In genomic region chr16:67529639-67530012, GRCh38 we compare ENCODE assay signal across 8 cellular contexts. TPM values are rescaled to one million over a fixed set of nuclear protein-coding genes. Genes with fewer than 3 reads are reported as not detected.
A peak's percentile ranks its signal among the peaks of the same experiment; 100 is the strongest.
DNase-seq lines count a peak whose midpoint lies in the region; ATAC-seq and TF ChIP-seq lines count a peak whose summit lies in the region.

No MANE protein-coding gene starts in this region.

- TF ChIP-seq EP300 in gastroesophageal sphincter (IDR thresholded peaks at IDR 0.05), result no peak

- TF ChIP-seq POLR2A in gastroesophageal sphincter (IDR thresholded peaks at IDR 0.05), result no peak

- WGBS in gastroesophageal sphincter (ENCODE audit: low coverage in 1 of 2), 2 donors, result 0% methylated on average over 2 to 4 of the region's 15 CpGs
- WGBS in psoas muscle, 3 donors, result 2 to 4% (median 3%) methylated on average over 15 of the region's 15 CpGs

- no peak for TF ChIP-seq CTCF in WERI-Rb-1 (IDR thresholded peaks at IDR 0.05; ENCODE audit: low read depth, low read length)
- no peak for TF ChIP-seq CTCF in gastroesophageal sphincter (IDR thresholded peaks at IDR 0.05)
- no peak for TF ChIP-seq CTCF in psoas muscle (IDR thresholded peaks at IDR 0.05)

- H3K36me3 ChIP-seq in WERI-Rb-1 (peaks cover 15% of the 10 kb centered on the region), gastroesophageal sphincter (no peaks in the 10 kb centered on the region), psoas muscle (ENCODE audit: insufficient read depth in 1 of 2, low read depth in 1 of 2) (no peaks in the 10 kb centered on the region)

- DNase-seq in HCEC 1CT (peak; percentile 38), WERI-Rb-1 (no peak), psoas muscle (peak in 1 of 2 donors; percentile 64), cerebellar nuclear complex (lab: John Stamatoyannopoulos, UW) (no peak)

- H3K27ac ChIP-seq in WERI-Rb-1 (peak overlapping the region; percentile 99), gastroesophageal sphincter (peak overlapping the region; percentile 76 to 95 (median 92)), psoas muscle (peak overlapping the region; percentile 80)

- peak overlapping the region; percentile 89 for H3K4me3 ChIP-seq in WERI-Rb-1 (ENCODE audit: low read depth, low read length)
- H3K4me3 ChIP-seq in gastroesophageal sphincter, result peak overlapping the region; percentile 75 to 95
- peak overlapping the region; percentile 70 for H3K4me3 ChIP-seq in psoas muscle

- no peaks in the 10 kb centered on the region for H3K27me3 ChIP-seq in WERI-Rb-1 (ENCODE audit: insufficient read depth, low read depth, severe bottlenecking)
- no peaks in the 10 kb centered on the region for H3K27me3 ChIP-seq in gastroesophageal sphincter
- no peaks in the 10 kb centered on the region for H3K27me3 ChIP-seq in psoas muscle (ENCODE audit: insufficient read depth in 3 of 3, low read length in 2 of 3)

- H3K4me1 ChIP-seq in gastroesophageal sphincter (peaks cover 0 to 44% (median 15%) of the 10 kb centered on the region in 3 donors), psoas muscle (peaks cover 17% of the 10 kb centered on the region)

- H3K9me3 ChIP-seq in WERI-Rb-1 (ENCODE audit: severe bottlenecking) (no peaks in the 10 kb centered on the region), gastroesophageal sphincter (no peaks in the 10 kb centered on the region), psoas muscle (no peaks in the 10 kb centered on the region)

- ATAC-seq in gastroesophageal sphincter (peak; percentile 13), psoas muscle (peak; percentile 13 to 43 (median 34)), HG03565 (IDR thresholded peaks at IDR 0.05; ENCODE audit: unreplicated experiment) (no peak), GM21737 (IDR thresholded peaks at IDR 0.05; ENCODE audit: unreplicated experiment) (no peak), GM18870 (IDR thresholded peaks at IDR 0.05; ENCODE audit: unreplicated experiment) (no peak)

- intact Hi-C loops in psoas muscle (cut with DNase I), result loop anchor here in 1 of 2 donors (10.0 kb wide), 2 partner anchors 285 to 405 kb away; partner anchors contain the start of genes CTRL and PSMB10

RNA-seq across cellular contexts. Expression of gene RIPOR1, which starts 1.0 kb away (rescaled TPM):
- 100 to 1,000 TPM in 1 of 4 donors, 10 to 100 TPM in 3; 43.3 to 112 (median 64.9) TPM for total RNA-seq in gastroesophageal sphincter
- 10 to 100 TPM; 34.1 to 58.1 (median 49.5) TPM for total RNA-seq in psoas muscle
- 10 to 100 TPM; 16.5 to 27.4 (median 20.6) TPM for polyA plus RNA-seq in psoas muscle

RNA-seq across cellular contexts. Expression of gene CTCF, which starts 32.7 kb away (rescaled TPM):
- 10 to 100 TPM; 26.4 to 44.8 (median 41.4) TPM for total RNA-seq in gastroesophageal sphincter
- total RNA-seq in psoas muscle, result 10 to 100 TPM; 22.1 to 26.5 (median 26.0) TPM
- polyA plus RNA-seq in psoas muscle, result 10 to 100 TPM; 17.7 to 44.7 (median 18.9) TPM

RNA-seq across cellular contexts. Expression of gene AGRP, which starts 46.3 kb away (rescaled TPM):
- total RNA-seq in gastroesophageal sphincter (not detected), psoas muscle (not detected)
- polyA plus RNA-seq in psoas muscle, result not detected

RNA-seq across cellular contexts. Expression of gene ATP6V0D1, which starts 48.7 kb away (rescaled TPM):
- total RNA-seq in gastroesophageal sphincter, result 100 to 1,000 TPM in 2 of 4 donors, 10 to 100 TPM in 2; 94.2 to 145 (median 110) TPM
- 100 to 1,000 TPM in 1 of 4 donors, 10 to 100 TPM in 3; 81.2 to 104 (median 87.3) TPM for total RNA-seq in psoas muscle
- polyA plus RNA-seq in psoas muscle, result 10 to 100 TPM; 60.2 to 92.4 (median 62.8) TPM

Comparison
In these comparisons a context has a peak if more than half of its experiments do, and no peak if none do; other contexts are left out.
1. ATAC-seq: peak in gastroesophageal sphincter (single experiment) and psoas muscle (4 of 4); none in HG03565 (single experiment), GM21737 (single experiment) and GM18870 (single experiment).
2. Peak in every context shown above with its lines, with median percentiles within 50 percentile points of each other: H3K27ac ChIP-seq and H3K4me3 ChIP-seq.